ENCODE assay signal across 15 cellular contexts in genomic region chr10:24118246-24118645, GRCh38.
DNase-seq lines count a peak whose midpoint lies in the region; ATAC-seq, FAIRE-seq and TF ChIP-seq lines count a peak whose summit lies in the region.
"Had no signal": no experiment of that assay in that cellular context is flagged by ENCODE, and none has a peak within 500 bp of the region (broad histone marks: within the 10 kb centered on the region; RNA-seq: fewer than 3 reads in every experiment).

No MANE protein-coding gene starts in this region.

- no peak overlapping the region; the same call in 1 of the 2 replicates for H2BK12ac ChIP-seq in H1 (ENCODE audit: low read depth, low read length)

- H3K23me2 ChIP-seq in H1 (ENCODE audit: low read depth, low read length), result no peaks in the 10 kb centered on the region; the same call in 1 of the 2 replicates

- H2AK5ac ChIP-seq in H1 (ENCODE audit: low read depth, low read length), result no peak overlapping the region

- no peaks in the 10 kb centered on the region for H3K36me3 Mint-ChIP-seq in activated T-cell treated with anti-CD3 and anti-CD28 coated beads, Interleukin-2, amount 50 U/mL, for 24 hours (ENCODE audit: low read depth)
- H3K36me3 Mint-ChIP-seq: activated CD4-positive, alpha-beta memory T cell treated with anti-CD3 and anti-CD28 coated beads for 36 hours had no signal

- H2BK120ac ChIP-seq in H1 (replicated peaks; ENCODE audit: low read depth, low read length), result no peak overlapping the region

- peaks cover 4% of the 10 kb centered on the region for H3K9me3 Mint-ChIP-seq in activated T-cell treated with anti-CD3 and anti-CD28 coated beads, Interleukin-2, amount 50 U/mL, for 24 hours
- H3K9me3 Mint-ChIP-seq: activated CD4-positive, alpha-beta memory T cell treated with anti-CD3 and anti-CD28 coated beads for 36 hours had no signal

- H3K27me3 Mint-ChIP-seq in activated T-cell treated with anti-CD3 and anti-CD28 coated beads, Interleukin-2, amount 50 U/mL, for 24 hours, result no peaks in the 10 kb centered on the region
- H3K27me3 Mint-ChIP-seq: activated CD4-positive, alpha-beta memory T cell treated with anti-CD3 and anti-CD28 coated beads for 36 hours had no signal

- TF ChIP-seq POLR2A in H1 (IDR thresholded peaks at IDR 0.05; ENCODE audit: control extremely low read depth in 1 of 2, low read depth in 2 of 2, low read length in 2 of 2), result no peak

- peaks cover 0 to 3% (median under 1%) of the 10 kb centered on the region in 4 experiments; a peak in 2 of 7 replicates for H3K4me1 ChIP-seq in H1 (replicated peaks in 1 of 4; ENCODE audit: control insufficient read depth in 3 of 4, insufficient read depth in 4 of 4, low read length in 3 of 4)
- peaks cover 6% of the 10 kb centered on the region for H3K4me1 ChIP-seq in lower lobe of right lung
- H3K4me1 ChIP-seq: stomach had no signal

- H3K27ac ChIP-seq in H1 (ENCODE audit: low read depth, low read length), result no peak overlapping the region
- H3K27ac ChIP-seq in lower lobe of right lung, result peak overlapping the region; percentile 64
- H3K27ac ChIP-seq: C4-2B, epithelial cell of prostate, RWPE1, stomach had no signal

- 39% methylated on average over 12 of the region's 12 CpGs; no CpG with 5 or more reads in 1 of the 2 experiments for WGBS in H1 (ENCODE audit: extremely low coverage in 1 of 2, insufficient coverage in 1 of 2, insufficient read length in 1 of 2, insufficient replicate concordance in 2 of 2, low coverage in 1 of 2, low lambda C conversion rate in 2 of 2, missing lambda C conversion rate in 1 of 2), 2 experiments

- H3K9ac ChIP-seq in H1 (replicated peaks in 1 of 4; ENCODE audit: extremely low read depth in 1 of 4, low read depth in 3 of 4, low read length in 3 of 4), result no peak overlapping the region

- FAIRE-seq in H1 (lab: Jason Lieb, UNC), result peak; percentile 69
- FAIRE-seq: G401.6, GM18507 had no signal

- H3K27me3 ChIP-seq in H1 (replicated peaks in 1 of 4; ENCODE audit: control insufficient read depth in 3 of 4, extremely low read depth in 1 of 4, insufficient read depth in 3 of 4, low read length in 3 of 4), result no peaks in the 10 kb centered on the region
- H3K27me3 ChIP-seq in lower lobe of right lung (ENCODE audit: low read depth), result no peaks in the 10 kb centered on the region
- H3K27me3 ChIP-seq: stomach had no signal

- H3K9me3 ChIP-seq in H1 (ENCODE audit: insufficient read depth in 2 of 2, low read depth in 1 of 2, low read length in 1 of 2), result no peaks in the 10 kb centered on the region
- H3K9me3 ChIP-seq in lower lobe of right lung, result no peaks in the 10 kb centered on the region
- H3K9me3 ChIP-seq: stomach had no signal

- no peak overlapping the region for H4K8ac ChIP-seq in H1 (ENCODE audit: extremely low read depth, insufficient read depth, low read length)

- POLR2A ChIA-PET in H1 (lab: Charles Lee; ENCODE audit: partially characterized antibody), result no interaction called here

- ATAC-seq in lower lobe of right lung (no peak), HG03097 (IDR thresholded peaks at IDR 0.05; ENCODE audit: low FRiP score, unreplicated experiment) (no peak)

- H3K4me3 ChIP-seq in H1 (ENCODE audit: extremely low read depth in 1 of 4, insufficient read depth in 2 of 4, low read depth in 3 of 4, low read length in 4 of 4) (peak overlapping the region in 1 of 4 experiments; percentile 5; a peak in 1 of 8 replicates), lower lobe of right lung (peak overlapping the region; percentile 39)
- H3K4me3 ChIP-seq: stomach had no signal

- no peaks in the 10 kb centered on the region for H3K79me2 ChIP-seq in H1 (ENCODE audit: control insufficient read depth in 1 of 2, insufficient read depth in 2 of 2, low read length in 2 of 2)

- H4K91ac ChIP-seq in H1 (replicated peaks; ENCODE audit: insufficient read length, low read length), result no peak overlapping the region

- TF ChIP-seq CTCF in H1 (IDR thresholded peaks at IDR 0.05; ENCODE audit: control extremely low read depth in 1 of 3, insufficient read depth in 1 of 3, low read depth in 1 of 3, low read length in 3 of 3) (no peak), lower lobe of right lung (IDR thresholded peaks at IDR 0.05) (no peak)

- no peak overlapping the region for H2BK15ac ChIP-seq in H1 (ENCODE audit: low read length)

- CTCF ChIA-PET in H1 (lab: Charles Lee; ENCODE audit: partially characterized antibody), result no interaction called here

- no peak overlapping the region for H3K18ac ChIP-seq in H1 (ENCODE audit: extremely low read depth, low read length)

- H3K4me3 Mint-ChIP-seq in activated T-cell treated with anti-CD3 and anti-CD28 coated beads, Interleukin-2, amount 50 U/mL, for 24 hours, result no peak overlapping the region
- H3K4me3 Mint-ChIP-seq: activated CD4-positive, alpha-beta memory T cell treated with anti-CD3 and anti-CD28 coated beads for 36 hours had no signal

- no peaks in the 10 kb centered on the region for H3K79me1 ChIP-seq in H1 (ENCODE audit: low read depth, low read length)

- H3K23ac ChIP-seq in H1 (ENCODE audit: insufficient read length), result no peak overlapping the region

- no peak overlapping the region; the same call in 1 of the 2 replicates for H2AFZ ChIP-seq in H1 (ENCODE audit: low read length)

- no peak overlapping the region for H3K27ac Mint-ChIP-seq in activated T-cell treated with anti-CD3 and anti-CD28 coated beads, Interleukin-2, amount 50 U/mL, for 24 hours
- H3K27ac Mint-ChIP-seq: activated CD4-positive, alpha-beta memory T cell treated with anti-CD3 and anti-CD28 coated beads for 36 hours had no signal

- intact Hi-C loops in lower lobe of right lung (cut with DNase I), result no loop called here

- no peaks in the 10 kb centered on the region for H4K20me1 ChIP-seq in H1 (replicated peaks in 1 of 2; ENCODE audit: control insufficient read depth in 1 of 2, insufficient read depth in 2 of 2, low read length in 2 of 2)

- H2BK5ac ChIP-seq in H1 (ENCODE audit: low read depth, low read length), result no peak overlapping the region

- no peak overlapping the region for H3K14ac ChIP-seq in H1 (ENCODE audit: insufficient read length)

- H3K4ac ChIP-seq in H1 (replicated peaks; ENCODE audit: insufficient read length, low read depth, low read length), result no peak overlapping the region

- H3K56ac ChIP-seq in H1 (replicated peaks; ENCODE audit: insufficient read length, low read depth, low read length), result no peak overlapping the region

- DNase-seq in NCI-H524 (lab: John Stamatoyannopoulos, UW) (peak; percentile 30 to 81), H1 (ENCODE audit: low read depth in 1 of 2, low spot score in 2 of 2) (no peak), lower lobe of right lung (no peak), superior temporal gyrus (ENCODE audit: extremely low spot score) (peak; percentile 46), SHP77 (lab: John Stamatoyannopoulos, UW) (no peak)
- no peak for DNase-seq in activated T-cell treated with anti-CD3 and anti-CD28 coated beads, Interleukin-2, amount 50 U/mL, for 24 hours
- DNase-seq: activated CD4-positive, alpha-beta memory T cell treated with anti-CD3 and anti-CD28 coated beads for 36 hours; activated gamma-delta T cell treated with Interleukin-2 at 50 U/mL for 16 hours; stomach had no signal

- TF ChIP-seq RAD21 in H1 (IDR thresholded peaks at IDR 0.05 in 1 of 2, conservative IDR thresholded peaks at IDR 0.05 in 1 of 2; ENCODE audit: low read depth in 2 of 2, low read length in 2 of 2), result no peak

- no peaks in the 10 kb centered on the region for H3K4me1 Mint-ChIP-seq in activated T-cell treated with anti-CD3 and anti-CD28 coated beads, Interleukin-2, amount 50 U/mL, for 24 hours (ENCODE audit: low read depth)

- TF ChIP-seq EP300 in H1 (IDR thresholded peaks at IDR 0.05; ENCODE audit: borderline replicate concordance in 1 of 2, low read depth in 2 of 2, low read length in 2 of 2), result no peak

- peak overlapping the region; percentile 72; the same call in 1 of the 2 replicates for H2BK20ac ChIP-seq in H1 (ENCODE audit: low read length)

- no peaks in the 10 kb centered on the region for H3K36me3 ChIP-seq in H1 (ENCODE audit: control insufficient read depth in 2 of 4, insufficient read depth in 4 of 4, low read length in 3 of 4)
- H3K36me3 ChIP-seq in lower lobe of right lung, result no peaks in the 10 kb centered on the region
- H3K36me3 ChIP-seq: stomach had no signal

- peak overlapping the region; percentile 49 to 59; a peak in 3 of 4 replicates for H3K4me2 ChIP-seq in H1 (ENCODE audit: insufficient read depth in 1 of 2, low read depth in 2 of 2, low read length in 2 of 2)

- H4K5ac ChIP-seq in H1 (ENCODE audit: insufficient read length, low read depth, low read length), result no peak overlapping the region

TF ChIP-seq in H1, 55 proteins besides CTCF, POLR2A, EP300 and RAD21 (continues in another document):
- TF ChIP-seq BCL11A (IDR thresholded peaks at IDR 0.05; ENCODE audit: low read depth in 2 of 2, low read length in 2 of 2) (no peak), GABPA (IDR thresholded peaks at IDR 0.05; ENCODE audit: borderline replicate concordance, insufficient read depth, low read length) (no peak), TEAD4 (IDR thresholded peaks at IDR 0.05; ENCODE audit: low read depth, low read length) (no peak), ZNF274 (IDR thresholded peaks at IDR 0.05; ENCODE audit: borderline replicate concordance, extremely low read depth, low read length) (no peak), ATF2 (IDR thresholded peaks at IDR 0.05; ENCODE audit: low read length) (no peak), GTF2F1 (IDR thresholded peaks at IDR 0.05; ENCODE audit: borderline replicate concordance, low read depth, low read length) (no peak), FOSL1 (IDR thresholded peaks at IDR 0.05; ENCODE audit: insufficient read depth, low read depth, low read length) (no peak), ASH2L (IDR thresholded peaks at IDR 0.05; ENCODE audit: low read length) (no peak), KDM5A (IDR thresholded peaks at IDR 0.05; ENCODE audit: low read length) (no peak), CBX8 (IDR thresholded peaks at IDR 0.05; ENCODE audit: borderline replicate concordance, low read depth, low read length) (no peak), RNF2 (IDR thresholded peaks at IDR 0.05; ENCODE audit: borderline replicate concordance, low read depth, low read length, missing control alignments, poor library complexity, severe bottlenecking) (no peak), MAFK (IDR thresholded peaks at IDR 0.05; ENCODE audit: low read depth, low read length) (no peak), EGR1 (IDR thresholded peaks at IDR 0.05; ENCODE audit: borderline replicate concordance, low read depth, low read length) (no peak), CBX5 (IDR thresholded peaks at IDR 0.05; ENCODE audit: low read depth, low read length) (no peak)

Comparison
In these comparisons a context has a peak if more than half of its experiments do, and no peak if none do; other contexts are left out.
1. DNase-seq: peak in NCI-H524 (2 of 2) and superior temporal gyrus (single experiment); none in H1 (0 of 2), lower lobe of right lung (single experiment), activated T-cell treated with anti-CD3 and anti-CD28 coated beads, Interleukin-2, amount 50 U/mL, for 24 hours (single experiment) and SHP77 (0 of 2).